1 cellular context compared by ENCODE assay signal in genomic region chr9:34929506-34930102, GRCh38.
TF ChIP-seq lines count a peak whose summit lies in the region.

No MANE protein-coding gene starts in this region.

TF ChIP-seq in endothelial cell of umbilical vein, 7 proteins besides CTCF, POLR2A, EP300 and RAD21 (continued from another document):
- TF ChIP-seq JUN (IDR thresholded peaks at IDR 0.05; ENCODE audit: borderline replicate concordance, insufficient read depth, insufficient read length, low read depth) (no peak), FOS (IDR thresholded peaks at IDR 0.05; ENCODE audit: borderline replicate concordance, insufficient read depth, low read length) (no peak), GATA2 (IDR thresholded peaks at IDR 0.05; ENCODE audit: insufficient read depth, insufficient read length, low read depth, low read length) (no peak), MYC (IDR thresholded peaks at IDR 0.05; ENCODE audit: low read depth, low read length) (no peak), POLR2AphosphoS5 (IDR thresholded peaks at IDR 0.05; ENCODE audit: insufficient read depth, low read depth, low read length) (no peak)
